Comparison of ENCODE assay signal across 8 cellular contexts in the genomic region with DNA sequence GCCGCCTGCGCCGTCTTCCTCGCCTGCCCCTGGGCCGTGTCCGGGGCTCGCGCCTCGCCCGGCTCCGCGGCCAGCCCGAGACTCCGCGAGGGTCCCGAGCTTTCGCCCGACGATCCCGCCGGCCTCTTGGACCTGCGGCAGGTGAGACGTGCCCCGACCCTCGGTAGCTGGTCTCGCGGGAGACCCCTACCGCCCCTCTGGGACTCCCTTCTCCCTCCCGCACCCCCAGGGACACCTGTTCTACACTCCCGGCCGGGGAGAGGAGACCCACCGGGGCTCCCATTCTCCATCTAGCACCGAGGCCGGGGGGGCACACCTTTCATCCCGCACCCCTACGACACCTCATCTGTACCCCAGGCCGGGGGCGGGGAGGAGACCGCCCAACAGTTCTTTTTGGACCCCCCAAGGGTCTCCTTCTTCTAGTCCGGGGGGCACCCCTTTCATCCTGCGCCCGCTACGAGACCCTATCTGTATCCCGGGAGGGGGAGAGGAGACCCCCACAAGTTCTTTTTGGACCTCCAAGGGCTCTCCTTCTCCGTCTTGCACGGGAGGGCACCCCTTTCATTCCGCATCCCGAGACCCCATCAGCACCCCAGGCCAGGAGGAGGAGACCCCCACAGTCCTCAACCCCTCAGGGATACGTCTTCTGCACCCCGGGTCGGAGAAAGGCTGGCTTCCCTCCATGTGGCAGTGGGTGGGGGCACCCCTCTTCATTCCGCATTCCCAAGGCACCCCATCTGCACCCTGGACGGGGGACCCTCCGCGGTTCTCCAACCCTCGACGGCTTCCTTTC. TPM values are rescaled to one million over a fixed set of nuclear protein-coding genes. Genes with fewer than 3 reads are reported as not detected.
DNase-seq lines count a peak whose midpoint lies in the region; ATAC-seq, FAIRE-seq and TF ChIP-seq lines count a peak whose summit lies in the region.

No MANE protein-coding gene starts in this region.

- peaks cover 0 to 3% (median 0%) of the 10 kb centered on the region in 11 donors for H3K9me3 ChIP-seq in heart right ventricle

- peaks cover 50% of the 10 kb centered on the region for H3K4me1 Mint-ChIP-seq in memory B cell

- peaks cover 1% of the 10 kb centered on the region for H3K27me3 Mint-ChIP-seq in memory B cell

- WGBS in heart right ventricle, 2 donors, result 9 to 10% methylated on average over 56 to 57 of the region's 57 CpGs

- H3K4me3 Mint-ChIP-seq in memory B cell, result peak overlapping the region; percentile 85

- H3K4me1 ChIP-seq in heart right ventricle, result peaks cover 6 to 51% (median 26%) of the 10 kb centered on the region in 9 donors

- H3K27ac ChIP-seq in heart right ventricle, result peak overlapping the region in 9 of 10 donors; percentile 12 to 84 (median 39)

- H3K4me3 ChIP-seq in heart right ventricle, result peak overlapping the region; percentile 19 to 65 (median 56)
- H3K4me3 ChIP-seq in astrocyte of the spinal cord (ENCODE audit: low read depth, low read length), result peak overlapping the region; percentile 67

- peak overlapping the region; percentile 92 for H3K27ac Mint-ChIP-seq in memory B cell

- TF ChIP-seq CTCF in heart right ventricle (IDR thresholded peaks at IDR 0.05) (no peak), astrocyte of the spinal cord (IDR thresholded peaks at IDR 0.05; ENCODE audit: low read depth, low read length) (no peak)

- in situ Hi-C loops in astrocyte of the spinal cord (cut with HindIII; ENCODE audit: low sequenced_read_pairs), result no loop called here

- intact Hi-C loops in heart right ventricle (cut with DNase I) (no loop called here), cardiac septum (cut with DNase I) (no loop called here)

- DNase-seq in heart right ventricle (no peak), cardiac septum (ENCODE audit: low spot score) (no peak), astrocyte of the spinal cord (ENCODE audit: low read depth, low spot score) (no peak), memory B cell (ENCODE audit: low spot score in 2 of 2) (no peak), urothelium cell line (ENCODE audit: low spot score) (peak; percentile 17), iPS-NIHi7 (ENCODE audit: extremely low spot score) (no peak)

- ATAC-seq in heart right ventricle (peak in 1 of 8 donors; percentile 65), memory B cell (ENCODE audit: low read depth) (no peak), HG03469 (IDR thresholded peaks at IDR 0.05; ENCODE audit: unreplicated experiment) (no peak), HG02885 (IDR thresholded peaks at IDR 0.05; ENCODE audit: poor library complexity, unreplicated experiment) (no peak)

- FAIRE-seq in urothelium cell line (lab: Jason Lieb, UNC), result no peak

- peaks cover 0 to 45% (median 25%) of the 10 kb centered on the region in 7 donors for H3K27me3 ChIP-seq in heart right ventricle

- no peaks in the 10 kb centered on the region for H3K36me3 ChIP-seq in heart right ventricle

- H3K36me3 Mint-ChIP-seq in memory B cell, result peaks cover 7% of the 10 kb centered on the region

- no peaks in the 10 kb centered on the region for H3K9me3 Mint-ChIP-seq in memory B cell

RNA-seq across cellular contexts. Expression of a gene that starts 0.5 kb away (rescaled TPM):
- total RNA-seq in heart right ventricle (under 1 TPM in 7 of 10 donors, not detected in 3; 0.13 to 0.88 (median 0.22) TPM), cardiac septum (not detected)
- under 1 TPM; 0.14 to 0.15 TPM for polyA plus RNA-seq in heart right ventricle

RNA-seq across cellular contexts. Expression of a gene that starts 29.2 kb away (rescaled TPM):
- total RNA-seq in heart right ventricle (1 to 10 TPM in 4 of 10 donors, under 1 TPM in 6; 0.19 to 6.6 (median 0.81) TPM), cardiac septum (0.40 TPM)
- polyA plus RNA-seq in heart right ventricle, result 1 to 10 TPM in 1 of 2 donors, under 1 TPM in 1; 0.46 to 2.9 TPM

RNA-seq across cellular contexts. Expression of a gene that starts 49.8 kb away (rescaled TPM):
- total RNA-seq in heart right ventricle (1 to 10 TPM in 3 of 10 donors, under 1 TPM in 7; 0.09 to 4.0 (median 0.69) TPM), cardiac septum (0.78 TPM)
- polyA plus RNA-seq in heart right ventricle, result 1 to 10 TPM in 1 of 2 donors, under 1 TPM in 1; 0.43 to 1.1 TPM

RNA-seq across cellular contexts. Expression of a gene that starts 59.6 kb away (rescaled TPM):
- total RNA-seq in heart right ventricle, result under 1 TPM in 1 of 10 donors, not detected in 9; 0.49 TPM
- not detected for polyA plus RNA-seq in heart right ventricle
- not detected for total RNA-seq in cardiac septum
